In genomic region chr4:190203510-190203909, GRCh38 we compare ENCODE assay signal across 10 cellular contexts. TPM values are rescaled to one million over a fixed set of nuclear protein-coding genes. Genes with fewer than 3 reads are reported as not detected.
DNase-seq lines count a peak whose midpoint lies in the region; ATAC-seq and TF ChIP-seq lines count a peak whose summit lies in the region.
"Not testable (repeated sequence)": the region's sequence is repeated elsewhere in the genome, so short reads cannot be mapped to it uniquely, and the experiment has no call there.
"Had no signal": no experiment of that assay in that cellular context is flagged by ENCODE, and none has a peak within 500 bp of the region (broad histone marks: within the 10 kb centered on the region; RNA-seq: fewer than 3 reads in every experiment).

No MANE protein-coding gene starts in this region.

- not testable (repeated sequence) for H3K4me3 Mint-ChIP-seq in osteocyte (ENCODE audit: unreplicated experiment)

- TF ChIP-seq EP300 in upper lobe of left lung (IDR thresholded peaks at IDR 0.05): not testable (repeated sequence)

- H3K36me3 Mint-ChIP-seq in osteocyte (ENCODE audit: unreplicated experiment): not testable (repeated sequence)

- H3K9me3 ChIP-seq in heart left ventricle, lower lobe of right lung, spleen, upper lobe of left lung: not testable (repeated sequence)

- not testable (repeated sequence) for H3K27ac Mint-ChIP-seq in osteocyte (ENCODE audit: unreplicated experiment)

- not testable (repeated sequence) for H3K27me3 Mint-ChIP-seq in osteocyte (ENCODE audit: unreplicated experiment)

- H3K27me3 ChIP-seq in heart left ventricle; lower lobe of right lung (ENCODE audit: low read depth); spleen (replicated peaks in 1 of 7); upper lobe of left lung: not testable (repeated sequence)

- intact Hi-C loops in heart left ventricle (cut with DNase I); lower lobe of right lung (cut with DNase I); spleen (cut with DNase I; ENCODE audit: low total_unique reads): not testable (repeated sequence)

- not testable (repeated sequence) for H3K4me3 ChIP-seq in heart left ventricle, lower lobe of right lung, spleen, upper lobe of left lung

- H3K36me3 ChIP-seq in heart left ventricle, lower lobe of right lung, spleen, upper lobe of left lung: not testable (repeated sequence)

- DNase-seq in activated CD4-positive, CD25-positive, alpha-beta regulatory T cell treated with anti-CD3 and anti-CD28 coated beads, Interleukin-2, amount 50 U/mL, for 72 hours: peak; percentile 32
- DNase-seq in activated gamma-delta T cell treated with anti-CD3 and anti-CD28 coated beads, Interleukin-2, amount 50 U/mL, for 16 hours (ENCODE audit: low read depth): peak; percentile 0
- DNase-seq in heart left ventricle: peak in 3 of 5 donors; percentile 10 to 63 (median 21)
- peak; percentile 45 for DNase-seq in lower lobe of right lung
- DNase-seq in osteocyte (ENCODE audit: extremely low spot score, unreplicated experiment): peak; percentile 81
- peak; percentile 84 for DNase-seq in spleen
- peak; percentile 19 to 84 for DNase-seq in upper lobe of left lung

- not testable (repeated sequence) for TF ChIP-seq CTCF in heart left ventricle (IDR thresholded peaks at IDR 0.05); lower lobe of right lung (IDR thresholded peaks at IDR 0.05); osteocyte (IDR thresholded peaks at IDR 0.05); spleen (IDR thresholded peaks at IDR 0.05 in 8 of 11, conservative IDR thresholded peaks at IDR 0.05 in 3 of 11); upper lobe of left lung (IDR thresholded peaks at IDR 0.05)

- not testable (repeated sequence) for TF ChIP-seq POLR2A in heart left ventricle (IDR thresholded peaks at IDR 0.05); spleen (IDR thresholded peaks at IDR 0.05); upper lobe of left lung (IDR thresholded peaks at IDR 0.05)

- H3K9me3 Mint-ChIP-seq in osteocyte (ENCODE audit: unreplicated experiment): not testable (repeated sequence)

- H3K4me1 Mint-ChIP-seq in osteocyte (ENCODE audit: unreplicated experiment): not testable (repeated sequence)

- not testable (repeated sequence) for ATAC-seq in heart left ventricle; lower lobe of right lung; upper lobe of left lung (ENCODE audit: low FRiP score in 2 of 2)

- not testable (repeated sequence) for H3K4me1 ChIP-seq in heart left ventricle, lower lobe of right lung, spleen, upper lobe of left lung

- not testable (repeated sequence) for H3K27ac ChIP-seq in heart left ventricle, lower lobe of right lung, spleen, upper lobe of left lung

- WGBS in heart left ventricle, 4 donors: 75 to 80% (median 79%) methylated on average over 44 to 51 of the region's 73 CpGs
- 84 to 87% (median 85%) methylated on average over 38 to 59 of the region's 73 CpGs for WGBS in spleen, 5 donors
- 81 to 83% methylated on average over 50 to 51 of the region's 73 CpGs for WGBS in upper lobe of left lung, 2 donors

RNA-seq across cellular contexts. Expression of gene DUX4, which starts 29.9 kb away (rescaled TPM):
- total RNA-seq in heart left ventricle (not detected), lower lobe of right lung (not detected), osteocyte (not detected in 2 replicates), spleen (not detected), upper lobe of left lung (not detected)
- polyA plus RNA-seq in heart left ventricle (not detected), spleen (not detected)
- total RNA-seq: CD8-positive, alpha-beta memory T cell; GM23248; HT-29 had no signal
- polyA plus RNA-seq: CD8-positive, alpha-beta memory T cell; GM23248 had no signal

Comparison
In these comparisons a context has a peak if more than half of its experiments do, and no peak if none do; other contexts are left out.
1. DNase-seq: peak in every context shown above with its lines; median percentile 84 in spleen; 81 in osteocyte; 52 in upper lobe of left lung; 45 in lower lobe of right lung; 32 in activated CD4-positive, CD25-positive, alpha-beta regulatory T cell treated with anti-CD3 and anti-CD28 coated beads, Interleukin-2, amount 50 U/mL, for 72 hours; 21 in heart left ventricle; 0 in activated gamma-delta T cell treated with anti-CD3 and anti-CD28 coated beads, Interleukin-2, amount 50 U/mL, for 16 hours.